1 cellular context compared by ENCODE assay signal in genomic region chr2:16653799-16654198, GRCh38.
TF ChIP-seq lines count a peak whose summit lies in the region.

No MANE protein-coding gene starts in this region.

TF ChIP-seq in K562, 482 proteins besides CTCF, POLR2A, EP300 and RAD21 (continued from another document):
- TF ChIP-seq PBX2 (CRISPR knock-in tag; IDR thresholded peaks at IDR 0.05; ENCODE audit: low read depth): no peak
- TF ChIP-seq PBX2 (tag; conservative IDR thresholded peaks at IDR 0.05; ENCODE audit: low read depth): peak; percentile 90
- 0 out of 2 replicates have a peak, but pooled peaks have one; percentile 17 for TF ChIP-seq CXXC5 (CRISPR knock-in tag; IDR thresholded peaks at IDR 0.05)
- no peak for TF ChIP-seq NFATC3 (IDR thresholded peaks at IDR 0.05)
- no peak for TF ChIP-seq DPF2 (IDR thresholded peaks at IDR 0.05)
- 0 out of 2 replicates have a peak, but pooled peaks have one; percentile 23 for TF ChIP-seq SMAD4 (CRISPR knock-in tag; conservative IDR thresholded peaks at IDR 0.05)
- TF ChIP-seq, protein P1, sequence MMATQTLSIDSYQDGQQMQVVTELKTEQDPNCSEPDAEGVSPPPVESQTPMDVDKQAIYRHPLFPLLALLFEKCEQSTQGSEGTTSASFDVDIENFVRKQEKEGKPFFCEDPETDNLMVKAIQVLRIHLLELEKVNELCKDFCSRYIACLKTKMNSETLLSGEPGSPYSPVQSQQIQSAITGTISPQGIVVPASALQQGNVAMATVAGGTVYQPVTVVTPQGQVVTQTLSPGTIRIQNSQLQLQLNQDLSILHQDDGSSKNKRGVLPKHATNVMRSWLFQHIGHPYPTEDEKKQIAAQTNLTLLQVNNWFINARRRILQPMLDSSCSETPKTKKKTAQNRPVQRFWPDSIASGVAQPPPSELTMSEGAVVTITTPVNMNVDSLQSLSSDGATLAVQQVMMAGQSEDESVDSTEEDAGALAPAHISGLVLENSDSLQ (IDR thresholded peaks at IDR 0.05): peak; percentile 51; the same call in 1 of the 2 replicates
- TF ChIP-seq NR1H2 (CRISPR knock-in tag; IDR thresholded peaks at IDR 0.05): no peak
